Comparison of ENCODE assay signal across 8 cellular contexts in the genomic region with DNA sequence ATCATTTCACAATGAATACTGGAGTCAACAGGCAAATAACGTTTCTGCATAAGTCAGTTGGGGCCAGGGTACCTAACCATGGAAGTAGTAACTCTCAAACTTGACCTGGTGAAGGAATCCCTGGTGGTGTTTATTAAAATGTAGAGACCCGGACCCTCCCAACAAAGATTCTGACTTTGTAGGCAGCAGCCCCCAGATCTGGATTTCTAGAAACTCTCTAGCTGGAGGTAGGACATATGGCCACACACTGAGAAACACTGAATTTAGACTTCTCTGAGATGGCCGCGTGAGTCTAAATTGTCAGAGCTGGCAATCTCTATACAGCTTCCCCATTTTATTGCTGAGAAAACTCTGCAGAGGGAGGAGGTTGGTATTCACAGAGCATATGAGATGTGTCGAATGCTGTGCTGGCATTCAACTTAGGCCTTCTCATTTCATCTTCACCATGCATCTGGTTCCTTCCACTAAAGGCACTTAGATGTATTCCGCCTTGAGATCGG.
"Had no signal": no experiment of that assay in that cellular context is flagged by ENCODE, and none has a peak within 500 bp of the region (broad histone marks: within the 10 kb centered on the region; RNA-seq: fewer than 3 reads in every experiment).

No MANE protein-coding gene starts in this region.

- DNase-seq: GM23248, GOT3, H7, H9, HCEC 1CT, HFFc6 had no signal

- H3K4me3 ChIP-seq: GM23248, GM23338, HAP-1 had no signal

- H3K4me1 Mint-ChIP-seq: H9 had no signal

- H3K9me3 ChIP-seq: HAP-1 had no signal

- H3K36me3 ChIP-seq: HAP-1 had no signal

- H3K4me3 Mint-ChIP-seq: GM23338, H9, HFFc6 had no signal

- H3K4me1 ChIP-seq: HAP-1 had no signal

- H3K27ac ChIP-seq: GM23248 had no signal

- H3K9me3 Mint-ChIP-seq: GM23338, H9 had no signal

- H3K27ac Mint-ChIP-seq: GM23338, H9, HFFc6 had no signal
